Comparison of ENCODE assay signal across 8 cellular contexts in the genomic region with DNA sequence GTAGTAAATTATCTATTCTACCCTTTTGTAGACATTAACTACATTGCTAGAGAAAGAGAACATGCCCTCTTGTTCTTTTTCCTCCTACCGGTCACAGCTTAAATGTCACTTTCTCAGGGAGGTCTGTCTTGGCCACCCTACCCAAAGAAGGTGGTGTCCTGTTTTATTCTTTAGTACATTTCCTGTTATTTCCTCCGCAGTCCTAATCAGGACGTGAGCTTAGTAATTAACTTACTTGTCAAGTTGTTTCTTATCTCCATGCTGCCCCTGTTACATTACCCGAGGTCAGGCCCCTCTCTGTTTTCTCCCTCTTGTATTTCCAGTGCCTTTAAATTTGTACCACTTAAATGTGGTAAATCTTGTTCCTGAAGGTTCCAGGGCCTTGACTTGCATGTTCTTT.
A peak's percentile ranks its signal among the peaks of the same experiment; 100 is the strongest.
DNase-seq lines count a peak whose midpoint lies in the region; ATAC-seq and TF ChIP-seq lines count a peak whose summit lies in the region.

No MANE protein-coding gene starts in this region.

- H3K9ac ChIP-seq in GM23248 = no peak overlapping the region

- H3K79me2 ChIP-seq in GM23248 (ENCODE audit: insufficient read depth) = no peaks in the 10 kb centered on the region

- no peaks in the 10 kb centered on the region for H4K20me1 ChIP-seq in GM23248 (ENCODE audit: insufficient read depth)

- H3K27me3 ChIP-seq in gastroesophageal sphincter (no peaks in the 10 kb centered on the region), GM23248 (replicated peaks; ENCODE audit: insufficient read depth) (no peaks in the 10 kb centered on the region)

- H3K4me1 ChIP-seq in gastroesophageal sphincter (peaks cover 6 to 56% (median 15%) of the 10 kb centered on the region in 3 donors), GM23248 (ENCODE audit: insufficient read depth) (peaks cover 12% of the 10 kb centered on the region)

- TF ChIP-seq EP300 in gastroesophageal sphincter (IDR thresholded peaks at IDR 0.05) = no peak

- no peak for TF ChIP-seq POLR2A in gastroesophageal sphincter (IDR thresholded peaks at IDR 0.05)

- H3K4me2 ChIP-seq in GM23248 (ENCODE audit: unreplicated experiment) = no peak overlapping the region

- H3K36me3 ChIP-seq in gastroesophageal sphincter (no peaks in the 10 kb centered on the region), GM23248 (ENCODE audit: low read depth) (no peaks in the 10 kb centered on the region)

- H3F3A ChIP-seq in GM23248 (ENCODE audit: insufficient read depth) = no peaks in the 10 kb centered on the region

- H3K4me3 ChIP-seq in gastroesophageal sphincter = no peak overlapping the region
- no peak overlapping the region for H3K4me3 ChIP-seq in GM23248
- no peak overlapping the region for H3K4me3 ChIP-seq in foreskin fibroblast (ENCODE audit: low read depth in 1 of 2, low read length in 2 of 2)

- ATAC-seq in GM19455 (IDR thresholded peaks at IDR 0.05; ENCODE audit: unreplicated experiment) (peak; percentile 28), HG03280 (IDR thresholded peaks at IDR 0.05; ENCODE audit: unreplicated experiment) (peak; percentile 23), gastroesophageal sphincter (no peak)

- no peaks in the 10 kb centered on the region for H3K9me2 ChIP-seq in GM23248 (ENCODE audit: insufficient read depth)

- TF ChIP-seq CTCF in GM12872 (IDR thresholded peaks at IDR 0.05; ENCODE audit: insufficient read depth, low read depth, low read length) = peak; percentile 21; the same call in 1 of the 3 replicates
- TF ChIP-seq CTCF in gastroesophageal sphincter (IDR thresholded peaks at IDR 0.05) = peak in 1 of 4 experiments; percentile 11
- TF ChIP-seq CTCF in foreskin fibroblast (IDR thresholded peaks at IDR 0.05; ENCODE audit: low read depth, low read length) = no peak

- H3K9me3 ChIP-seq in gastroesophageal sphincter = no peaks in the 10 kb centered on the region
- no peaks in the 10 kb centered on the region for H3K9me3 ChIP-seq in GM23248 (ENCODE audit: low read depth)

- no peak overlapping the region for H2AFZ ChIP-seq in GM23248

- in situ Hi-C loops in GM23248 (cut with MboI) = no loop called here

- H3K27ac ChIP-seq in gastroesophageal sphincter (peak overlapping the region; percentile 25 to 85 (median 42)), GM23248 (no peak overlapping the region)

- DNase-seq in GM23248 (no peak), foreskin fibroblast (no peak), amniotic stem cell (lab: John Stamatoyannopoulos, UW) (no peak)
- DNase-seq in activated CD8-positive, alpha-beta memory T cell treated with anti-CD3 and anti-CD28 coated beads for 24 hours = no peak

- WGBS in gastroesophageal sphincter (ENCODE audit: low coverage in 1 of 2), 2 donors = 41% methylated on average over 4 of the region's 4 CpGs
- 75 to 84% methylated on average over 4 of the region's 4 CpGs for WGBS in GM23248 (ENCODE audit: low coverage in 1 of 2, low lambda C conversion rate in 2 of 2, missing lambda C conversion rate in 2 of 2), 2 experiments
